10 cellular contexts compared by ENCODE assay signal in genomic region chr15:89673162-89673506, GRCh38. TPM values are rescaled to one million over a fixed set of nuclear protein-coding genes. Genes with fewer than 3 reads are reported as not detected.
DNase-seq lines count a peak whose midpoint lies in the region; ATAC-seq, FAIRE-seq and TF ChIP-seq lines count a peak whose summit lies in the region.
"Had no signal": no experiment of that assay in that cellular context is flagged by ENCODE, and none has a peak within 500 bp of the region (broad histone marks: within the 10 kb centered on the region; RNA-seq: fewer than 3 reads in every experiment).

No MANE protein-coding gene starts in this region.

- H4K5ac ChIP-seq in IMR-90 (ENCODE audit: low read depth, low read length): no peak overlapping the region

- peaks cover 6% of the 10 kb centered on the region for H3K4me1 Mint-ChIP-seq in neural progenitor cell

- H3K36me3 Mint-ChIP-seq in neural progenitor cell: no peaks in the 10 kb centered on the region

- H3K4me3 Mint-ChIP-seq in neural progenitor cell: no peak overlapping the region

- POLR2A ChIA-PET in IMR-90 (lab: Charles Lee; ENCODE audit: unreplicated experiment): no interaction called here
- POLR2A ChIA-PET in GM12878 (lab: Charles Lee): no interaction called here

- H3K4me3 ChIP-seq in IMR-90 (ENCODE audit: insufficient read depth, low read depth, low read length) (no peak overlapping the region), GM12878 (no peak overlapping the region), neural progenitor cell (no peak overlapping the region)
- no peak overlapping the region for H3K4me3 ChIP-seq in effector memory CD4-positive, alpha-beta T cell (ENCODE audit: insufficient read depth, low read depth, low read length, poor library complexity, severe bottlenecking)
- H3K4me3 ChIP-seq: BLaER1 had no signal

- TF ChIP-seq CTCF in IMR-90 (conservative IDR thresholded peaks at IDR 0.05; ENCODE audit: low read depth, low read length) (peak; percentile 28; the same call in 1 of the 2 replicates), GM12878 (IDR thresholded peaks at IDR 0.05 in 2 of 3, conservative IDR thresholded peaks at IDR 0.05 in 1 of 3; ENCODE audit: control insufficient read depth in 2 of 3, extremely low read depth in 1 of 3, insufficient read depth in 1 of 3, low read depth in 3 of 3, low read length in 3 of 3) (peak; percentile 35 to 74 (median 61); a peak in 5 of 6 replicates), neural progenitor cell (IDR thresholded peaks at IDR 0.05) (peak; percentile 77)

- H3F3A ChIP-seq in neural progenitor cell (ENCODE audit: low read depth): no peaks in the 10 kb centered on the region

- peak overlapping the region; percentile 92 for H3K27ac Mint-ChIP-seq in neural progenitor cell

- no peak overlapping the region for H2BK20ac ChIP-seq in IMR-90 (ENCODE audit: low read depth, low read length)

- no peak overlapping the region for H3K14ac ChIP-seq in IMR-90 (replicated peaks; ENCODE audit: low read depth, low read length)

- no peaks in the 10 kb centered on the region for H3K79me1 ChIP-seq in IMR-90 (ENCODE audit: low read depth in 1 of 2, low read length in 2 of 2)

- BruUV-seq in IMR-90 (replicated peaks; lab: Mats Ljungman, UMichigan): no TSS peak
- BruUV-seq in GM12878 (replicated peaks; lab: Mats Ljungman, UMichigan): no TSS peak

- in situ Hi-C loops in IMR-90 (cut with MboI; ENCODE audit: low sequenced_read_pairs): no loop called here
- in situ Hi-C loops in GM12878 (cut with MboI): no loop called here

- H3K9me3 ChIP-seq in IMR-90 (ENCODE audit: control insufficient read depth, insufficient read depth, low read length): no peaks in the 10 kb centered on the region
- H3K9me3 ChIP-seq in GM12878 (replicated peaks; ENCODE audit: control insufficient read depth, insufficient read depth, low read length): no peaks in the 10 kb centered on the region
- H3K9me3 ChIP-seq in neural progenitor cell (ENCODE audit: low read depth): no peaks in the 10 kb centered on the region
- no peaks in the 10 kb centered on the region for H3K9me3 ChIP-seq in effector memory CD4-positive, alpha-beta T cell (ENCODE audit: control insufficient read depth, low read length)
- H3K9me3 ChIP-seq: BLaER1 had no signal

- no peak overlapping the region for H2BK120ac ChIP-seq in IMR-90 (ENCODE audit: low read depth, low read length)

- TF ChIP-seq POLR2A in IMR-90 (IDR thresholded peaks at IDR 0.05; ENCODE audit: low read depth, low read length) (no peak), GM12878 (IDR thresholded peaks at IDR 0.05; ENCODE audit: low read depth, low read length) (no peak), H54 (IDR thresholded peaks at IDR 0.05; ENCODE audit: low read depth, low read length) (no peak)

- TF ChIP-seq RAD21 in IMR-90 (IDR thresholded peaks at IDR 0.05; ENCODE audit: low read length) (peak; percentile 5; the same call in 1 of the 2 replicates), GM12878 (IDR thresholded peaks at IDR 0.05; ENCODE audit: insufficient read depth, low read depth, low read length) (no peak)

- H3K4me2 ChIP-seq in IMR-90 (ENCODE audit: low read depth, low read length) (no peak overlapping the region), GM12878 (ENCODE audit: control insufficient read depth, insufficient read depth) (no peak overlapping the region), neural progenitor cell (no peak overlapping the region)
- H3K4me2 ChIP-seq: BLaER1 had no signal

- FAIRE-seq in GM12878 (lab: Jason Lieb, UNC) (no peak), H54 (lab: Jason Lieb, UNC) (no peak)

- H3K9ac ChIP-seq in IMR-90 (ENCODE audit: low read depth, low read length) (no peak overlapping the region), GM12878 (ENCODE audit: control insufficient read depth, insufficient read depth, low read length) (no peak overlapping the region), neural progenitor cell (no peak overlapping the region)
- H3K9ac ChIP-seq: BLaER1 had no signal

- H3K27me3 Mint-ChIP-seq in neural progenitor cell (ENCODE audit: insufficient read depth, low read depth): peaks cover 7% of the 10 kb centered on the region

- H4K91ac ChIP-seq in IMR-90 (ENCODE audit: insufficient read depth, low read depth, low read length): no peak overlapping the region

- no peak overlapping the region for H3K4ac ChIP-seq in IMR-90 (ENCODE audit: low read depth, low read length)

- 0 out of 2 replicates have a peak, but pooled peaks cover 2% of the 10 kb centered on the region for H3K9me1 ChIP-seq in IMR-90 (ENCODE audit: insufficient read depth, low read length)

- no peak overlapping the region for H4K8ac ChIP-seq in IMR-90 (ENCODE audit: low read depth in 2 of 2, low read length in 2 of 2)

- ATAC-seq in IMR-90 (ENCODE audit: low read depth) (no peak), GM12878 (peak; percentile 89), HG02884 (IDR thresholded peaks at IDR 0.05; ENCODE audit: unreplicated experiment) (no peak)

- no peak overlapping the region for H2AK9ac ChIP-seq in IMR-90 (replicated peaks; ENCODE audit: low read depth, low read length, poor library complexity)

- no peaks in the 10 kb centered on the region for H3K9me3 Mint-ChIP-seq in neural progenitor cell

- H2BK5ac ChIP-seq in IMR-90 (ENCODE audit: low read depth, low read length, poor library complexity, severe bottlenecking): no peak overlapping the region

- intact Hi-C loops in IMR-90 (cut with micrococcal nuclease) (no loop called here), GM12878 (cut with micrococcal nuclease; ENCODE audit: unreplicated experiment) (no loop called here)

- no peak overlapping the region for H3K27ac ChIP-seq in IMR-90 (ENCODE audit: insufficient read depth, low read length)
- H3K27ac ChIP-seq in GM12878 (ENCODE audit: control insufficient read depth, insufficient read depth): no peak overlapping the region
- no peak overlapping the region for H3K27ac ChIP-seq in neural progenitor cell
- H3K27ac ChIP-seq in effector memory CD4-positive, alpha-beta T cell (ENCODE audit: insufficient read depth, low read length, poor library complexity, severe bottlenecking): no peak overlapping the region
- H3K27ac ChIP-seq: BLaER1 had no signal

- WGBS in IMR-90 (ENCODE audit: extremely low coverage in 2 of 2, insufficient read length in 1 of 2), 2 experiments: 100% methylated on average over 1 of the region's 12 CpGs; no CpG with 5 or more reads in 1 of the 2 experiments
- WGBS in GM12878 (ENCODE audit: insufficient coverage, insufficient replicate concordance, low lambda C conversion rate, missing lambda C conversion rate): 34% methylated on average over 12 of the region's 12 CpGs

- CTCF ChIA-PET in IMR-90 (lab: Yijun Ruan, JAX): interaction anchor here (0.9 kb wide), 1 partner anchor 10 kb away, joined by 3 read pairs; no protein-coding TSS in a partner anchor
- CTCF ChIA-PET in GM12878 (lab: Yijun Ruan, JAX): interaction anchor here (0.6 to 1.4 kb wide), 9 partner anchors 8 to 67 kb away, joined by 3 to 6 read pairs (median 3); no protein-coding TSS in a partner anchor

- dilution Hi-C loops in IMR-90 (cut with HindIII; ENCODE audit: low sequenced_read_pairs, unreplicated experiment): no loop called here

- H3K36me3 ChIP-seq in IMR-90 (ENCODE audit: control insufficient read depth, insufficient read depth, low read length) (no peaks in the 10 kb centered on the region), GM12878 (ENCODE audit: control insufficient read depth in 2 of 2, insufficient read depth in 2 of 2, low read length in 1 of 2) (no peaks in the 10 kb centered on the region), neural progenitor cell (no peaks in the 10 kb centered on the region)
- no peaks in the 10 kb centered on the region for H3K36me3 ChIP-seq in effector memory CD4-positive, alpha-beta T cell (ENCODE audit: control insufficient read depth, insufficient read depth, low read length)
- H3K36me3 ChIP-seq: BLaER1 had no signal

- H3K4me1 ChIP-seq in IMR-90 (ENCODE audit: control insufficient read depth, insufficient read depth, low read length) (no peaks in the 10 kb centered on the region), GM12878 (ENCODE audit: control insufficient read depth, insufficient read depth, low read length) (no peaks in the 10 kb centered on the region), neural progenitor cell (no peaks in the 10 kb centered on the region)
- H3K4me1 ChIP-seq in effector memory CD4-positive, alpha-beta T cell (ENCODE audit: control insufficient read depth, insufficient read depth, low read length, poor library complexity, severe bottlenecking): no peaks in the 10 kb centered on the region

- H2BK15ac ChIP-seq in IMR-90 (ENCODE audit: low read depth, low read length): no peak overlapping the region

- H2AFZ ChIP-seq in IMR-90 (replicated peaks; ENCODE audit: low read length, poor library complexity): no peak overlapping the region
- no peak overlapping the region for H2AFZ ChIP-seq in GM12878 (ENCODE audit: control insufficient read depth, low read depth, low read length)
- H2AFZ ChIP-seq in neural progenitor cell (replicated peaks): no peak overlapping the region

- H3K56ac ChIP-seq in IMR-90 (ENCODE audit: extremely low read depth, insufficient read depth, low read length): no peak overlapping the region

- no peak overlapping the region for H2AK5ac ChIP-seq in IMR-90 (ENCODE audit: low read depth, low read length)

- H3K23ac ChIP-seq in IMR-90 (ENCODE audit: low read depth, low read length): no peak overlapping the region

- no peak overlapping the region for H3K18ac ChIP-seq in IMR-90 (ENCODE audit: low read depth, low read length)

- DNase-seq in NCI-H146 (lab: John Stamatoyannopoulos, UW) (peak; percentile 63), NCI-H146 treated with DMSO at 0.1 percent for 48 hours (lab: John Stamatoyannopoulos, UW; ENCODE audit: unreplicated experiment) (no peak), IMR-90 (no peak), GM12878 (ENCODE audit: low read depth, low spot score) (no peak), neural progenitor cell (ENCODE audit: low spot score) (peak; percentile 86), H54 (ENCODE audit: insufficient read length, low spot score) (no peak)
- no peak for DNase-seq in effector memory CD4-positive, alpha-beta T cell
- DNase-seq: kidney glomerular epithelial cell had no signal

- RAD21 ChIA-PET in GM12878 (lab: Charles Lee; ENCODE audit: unreplicated experiment): interaction anchor here (1.5 kb wide), 1 partner anchor 202 kb away, joined by 4 read pairs; no protein-coding TSS in a partner anchor

- SMC1A ChIA-PET in GM12878 (lab: Charles Lee; ENCODE audit: uncharacterized antibody, unreplicated experiment): no interaction called here

- no peaks in the 10 kb centered on the region for H3K79me2 ChIP-seq in GM12878 (ENCODE audit: control insufficient read depth, insufficient read depth, low read length)
- H3K79me2 ChIP-seq in neural progenitor cell (ENCODE audit: low read depth): no peaks in the 10 kb centered on the region

- H3K27me3 ChIP-seq in IMR-90 (ENCODE audit: control insufficient read depth, insufficient read depth, low read length) (no peaks in the 10 kb centered on the region), GM12878 (replicated peaks in 1 of 2; ENCODE audit: control insufficient read depth in 2 of 2, insufficient read depth in 2 of 2, low read length in 1 of 2) (no peaks in the 10 kb centered on the region), neural progenitor cell (no peaks in the 10 kb centered on the region)
- H3K27me3 ChIP-seq in effector memory CD4-positive, alpha-beta T cell (replicated peaks; ENCODE audit: control insufficient read depth, insufficient read depth, low read length, poor library complexity, severe bottlenecking): no peaks in the 10 kb centered on the region
- H3K27me3 ChIP-seq: BLaER1 had no signal

- no peak for TF ChIP-seq EP300 in GM12878 (IDR thresholded peaks at IDR 0.05; ENCODE audit: borderline replicate concordance in 1 of 2, control insufficient read depth in 1 of 2, low read depth in 2 of 2, low read length in 2 of 2)

- H4K20me1 ChIP-seq in IMR-90 (ENCODE audit: insufficient read depth, low read length) (no peaks in the 10 kb centered on the region), GM12878 (ENCODE audit: control insufficient read depth, insufficient read depth) (no peaks in the 10 kb centered on the region), neural progenitor cell (ENCODE audit: low read depth) (no peaks in the 10 kb centered on the region)
- H4K20me1 ChIP-seq: BLaER1 had no signal

RNA-seq across cellular contexts. Expression of gene PLIN1, which starts 6.0 kb away (rescaled TPM):
- total RNA-seq in IMR-90 (2012; rRNA removed): under 0.01 TPM in 2 replicates
- polyA plus RNA-seq in IMR-90 (2012; rRNA removed): 0.07 and 0.09 TPM in 2 replicates
- 0.05 TPM in 1 of 2 replicates, not detected in the other for polyA plus RNA-seq in IMR-90 (2012; cell fraction: cytosol; rRNA removed)
- 0.29 and 0.34 TPM in 2 replicates for polyA plus RNA-seq in IMR-90 (2012; cell fraction: nucleus; rRNA removed; ENCODE audit: low replicate concordance)
- 0.86 and 1.6 TPM in 2 replicates for total RNA-seq in GM12878 (2013; cell fraction: nucleolus; rRNA removed)
- total RNA-seq in GM12878 (2014; rRNA removed): 0.11 TPM in 1 of 2 replicates, not detected in the other
- total RNA-seq in GM12878 (2014; rRNA removed; fragmentation: Illumina TruSeq; extraction: Trizol): not detected in 2 replicates
- total RNA-seq in GM12878 (2021): 0.08 TPM in 1 of 2 replicates, not detected in the other
- not detected for polyA plus RNA-seq in GM12878 (2011; ENCODE audit: low read depth)
- polyA plus RNA-seq in GM12878 (2011; rRNA removed): 0.24 TPM in 1 of 2 replicates, not detected in the other
- 0.05 and 0.07 TPM in 2 replicates for polyA plus RNA-seq in GM12878 (2011; cell fraction: cytosol; rRNA removed)
- polyA plus RNA-seq in GM12878 (2011; cell fraction: nucleus; rRNA removed): 0.16 and 0.27 TPM in 2 replicates
- 0.07 and 0.11 TPM in 2 replicates for polyA plus RNA-seq in GM12878 (2012)
- not detected in 2 replicates for polyA plus RNA-seq in GM12878 (2014; fragmentation: Illumina TruSeq; extraction: Trizol)
- polyA plus RNA-seq in GM12878 (2014; fragmentation: Nextera tagmentation; extraction: Ambion mirVana): under 1 TPM; 0.05 to 0.13 TPM
- polyA plus RNA-seq in GM12878 (2014; rRNA removed): not detected in 2 replicates
- not detected for polyA plus RNA-seq in GM12878 (2016; fragmentation: Nextera tagmentation; extraction: Ambion mirVana)
- polyA minus RNA-seq in GM12878 (2011; rRNA and poly(A)+ RNA removed): 0.10 TPM in 1 of 2 replicates, not detected in the other
- not detected in 2 replicates for polyA minus RNA-seq in GM12878 (2011; cell fraction: cytosol; rRNA and poly(A)+ RNA removed)
- 0.73 TPM in 1 of 2 replicates, not detected in the other for polyA minus RNA-seq in GM12878 (2011; cell fraction: nucleus; rRNA and poly(A)+ RNA removed)
- total RNA-seq in neural progenitor cell (ENCODE audit: low replicate concordance): 0.07 and 0.15 TPM in 2 replicates

RNA-seq across cellular contexts. Expression of gene PEX11A, which starts 17.4 kb away (rescaled TPM):
- total RNA-seq in IMR-90 (2012; rRNA removed): 7.8 and 10.2 TPM in 2 replicates
- 3.3 and 4.2 TPM in 2 replicates for polyA plus RNA-seq in IMR-90 (2012; rRNA removed)
- 2.0 and 3.7 TPM in 2 replicates for polyA plus RNA-seq in IMR-90 (2012; cell fraction: cytosol; rRNA removed)
- 0.86 and 2.9 TPM in 2 replicates for polyA plus RNA-seq in IMR-90 (2012; cell fraction: nucleus; rRNA removed; ENCODE audit: low replicate concordance)
- total RNA-seq in GM12878 (2013; cell fraction: nucleolus; rRNA removed): 6.9 and 7.6 TPM in 2 replicates
- total RNA-seq in GM12878 (2014; rRNA removed): 1.9 and 2.5 TPM in 2 replicates
- total RNA-seq in GM12878 (2014; rRNA removed; fragmentation: Illumina TruSeq; extraction: Trizol): 2.0 and 2.1 TPM in 2 replicates
- total RNA-seq in GM12878 (2021): 2.0 and 2.8 TPM in 2 replicates
- 2.6 TPM for polyA plus RNA-seq in GM12878 (2011; ENCODE audit: low read depth)
- 1.4 and 1.5 TPM in 2 replicates for polyA plus RNA-seq in GM12878 (2011; rRNA removed)
- 0.75 and 1.5 TPM in 2 replicates for polyA plus RNA-seq in GM12878 (2011; cell fraction: cytosol; rRNA removed)
- 0.31 and 0.75 TPM in 2 replicates for polyA plus RNA-seq in GM12878 (2011; cell fraction: nucleus; rRNA removed)
- 2.6 and 3.3 TPM in 2 replicates for polyA plus RNA-seq in GM12878 (2012)
- 1.8 and 2.1 TPM in 2 replicates for polyA plus RNA-seq in GM12878 (2014; fragmentation: Illumina TruSeq; extraction: Trizol)
- polyA plus RNA-seq in GM12878 (2014; fragmentation: Nextera tagmentation; extraction: Ambion mirVana): 1 to 10 TPM; 1.4 to 1.5 TPM
- 2.1 and 3.5 TPM in 2 replicates for polyA plus RNA-seq in GM12878 (2014; rRNA removed)
- 1 to 10 TPM; 1.7 to 2.1 TPM for polyA plus RNA-seq in GM12878 (2016; fragmentation: Nextera tagmentation; extraction: Ambion mirVana)
- 1.5 and 1.9 TPM in 2 replicates for polyA minus RNA-seq in GM12878 (2011; rRNA and poly(A)+ RNA removed)
- polyA minus RNA-seq in GM12878 (2011; cell fraction: cytosol; rRNA and poly(A)+ RNA removed): 0.73 TPM in 1 of 2 replicates, not detected in the other
- 0.38 and 0.60 TPM in 2 replicates for polyA minus RNA-seq in GM12878 (2011; cell fraction: nucleus; rRNA and poly(A)+ RNA removed)
- 4.5 and 5.2 TPM in 2 replicates for total RNA-seq in neural progenitor cell (ENCODE audit: low replicate concordance)

RNA-seq across cellular contexts. Expression of gene WDR93, which starts 17.5 kb away (rescaled TPM):
- total RNA-seq in IMR-90 (2012; rRNA removed) (not detected in 2 replicates), GM12878 (2014; rRNA removed) (not detected in 2 replicates), GM12878 (2014; rRNA removed; fragmentation: Illumina TruSeq; extraction: Trizol) (not detected in 2 replicates), GM12878 (2021) (not detected in 2 replicates), neural progenitor cell (ENCODE audit: low replicate concordance) (0.51 and 0.62 TPM in 2 replicates)
- polyA plus RNA-seq in IMR-90 (2012; rRNA removed) (not detected in 2 replicates), GM12878 (2011; rRNA removed) (not detected in 2 replicates), GM12878 (2014; fragmentation: Illumina TruSeq; extraction: Trizol) (not detected in 2 replicates), GM12878 (2014; fragmentation: Nextera tagmentation; extraction: Ambion mirVana) (not detected), GM12878 (2014; rRNA removed) (not detected in 2 replicates), GM12878 (2016; fragmentation: Nextera tagmentation; extraction: Ambion mirVana) (not detected)
- not detected in 2 replicates for polyA plus RNA-seq in IMR-90 (2012; cell fraction: cytosol; rRNA removed)
- 0.03 TPM in 1 of 2 replicates, not detected in the other for polyA plus RNA-seq in IMR-90 (2012; cell fraction: nucleus; rRNA removed; ENCODE audit: low replicate concordance)
- total RNA-seq in GM12878 (2013; cell fraction: nucleolus; rRNA removed): not detected in 2 replicates
- not detected for polyA plus RNA-seq in GM12878 (2011; ENCODE audit: low read depth)
- polyA plus RNA-seq in GM12878 (2011; cell fraction: cytosol; rRNA removed): not detected in 2 replicates
- polyA plus RNA-seq in GM12878 (2011; cell fraction: nucleus; rRNA removed): not detected in 2 replicates
- polyA plus RNA-seq in GM12878 (2012): not detected in 2 replicates
- polyA minus RNA-seq in GM12878 (2011; rRNA and poly(A)+ RNA removed): not detected in 2 replicates
- not detected in 2 replicates for polyA minus RNA-seq in GM12878 (2011; cell fraction: cytosol; rRNA and poly(A)+ RNA removed)
- polyA minus RNA-seq in GM12878 (2011; cell fraction: nucleus; rRNA and poly(A)+ RNA removed): not detected in 2 replicates

RNA-seq across cellular contexts. Expression of gene KIF7, which starts 17.9 kb away (rescaled TPM):
- total RNA-seq in IMR-90 (2012; rRNA removed) (5.0 and 5.3 TPM in 2 replicates), GM12878 (2014; rRNA removed) (0.05 and 0.11 TPM in 2 replicates), GM12878 (2014; rRNA removed; fragmentation: Illumina TruSeq; extraction: Trizol) (0.04 TPM in 1 of 2 replicates, not detected in the other), GM12878 (2021) (0.16 and 0.36 TPM in 2 replicates), neural progenitor cell (ENCODE audit: low replicate concordance) (4.3 and 15.7 TPM in 2 replicates)
- polyA plus RNA-seq in IMR-90 (2012; rRNA removed) (9.0 and 11.5 TPM in 2 replicates), GM12878 (2011; rRNA removed) (0.14 and 0.26 TPM in 2 replicates), GM12878 (2014; fragmentation: Illumina TruSeq; extraction: Trizol) (0.01 TPM in 1 of 2 replicates, not detected in the other), GM12878 (2014; fragmentation: Nextera tagmentation; extraction: Ambion mirVana) (not detected), GM12878 (2014; rRNA removed) (0.09 and 0.18 TPM in 2 replicates), GM12878 (2016; fragmentation: Nextera tagmentation; extraction: Ambion mirVana) (under 1 TPM; 0.04 to 0.11 TPM)
- polyA plus RNA-seq in IMR-90 (2012; cell fraction: cytosol; rRNA removed): 9.8 and 11.1 TPM in 2 replicates
- 23.2 and 40.4 TPM in 2 replicates for polyA plus RNA-seq in IMR-90 (2012; cell fraction: nucleus; rRNA removed; ENCODE audit: low replicate concordance)
- total RNA-seq in GM12878 (2013; cell fraction: nucleolus; rRNA removed): 0.66 and 1.3 TPM in 2 replicates
- polyA plus RNA-seq in GM12878 (2011; ENCODE audit: low read depth): 0.08 TPM
- polyA plus RNA-seq in GM12878 (2011; cell fraction: cytosol; rRNA removed): 0.28 and 0.67 TPM in 2 replicates
- polyA plus RNA-seq in GM12878 (2011; cell fraction: nucleus; rRNA removed): 1.0 and 1.7 TPM in 2 replicates
- 0.41 and 0.52 TPM in 2 replicates for polyA plus RNA-seq in GM12878 (2012)
- 0.07 and 0.46 TPM in 2 replicates for polyA minus RNA-seq in GM12878 (2011; rRNA and poly(A)+ RNA removed)
- polyA minus RNA-seq in GM12878 (2011; cell fraction: cytosol; rRNA and poly(A)+ RNA removed): not detected in 2 replicates
- 0.24 and 0.67 TPM in 2 replicates for polyA minus RNA-seq in GM12878 (2011; cell fraction: nucleus; rRNA and poly(A)+ RNA removed)

Comparison
In these comparisons a context has a peak if more than half of its experiments do, and no peak if none do; other contexts are left out.
1. DNase-seq: peak in NCI-H146 (single experiment) and neural progenitor cell (single experiment); none in NCI-H146 treated with DMSO at 0.1 percent for 48 hours (single experiment), IMR-90 (single experiment), GM12878 (single experiment), effector memory CD4-positive, alpha-beta T cell (0 of 3) and H54 (single experiment).
2. Peak in every context shown above with its lines, with median percentiles within 50 percentile points of each other: CTCF ChIP-seq.